ENCODE assay signal across 1 cellular context in the genomic region with DNA sequence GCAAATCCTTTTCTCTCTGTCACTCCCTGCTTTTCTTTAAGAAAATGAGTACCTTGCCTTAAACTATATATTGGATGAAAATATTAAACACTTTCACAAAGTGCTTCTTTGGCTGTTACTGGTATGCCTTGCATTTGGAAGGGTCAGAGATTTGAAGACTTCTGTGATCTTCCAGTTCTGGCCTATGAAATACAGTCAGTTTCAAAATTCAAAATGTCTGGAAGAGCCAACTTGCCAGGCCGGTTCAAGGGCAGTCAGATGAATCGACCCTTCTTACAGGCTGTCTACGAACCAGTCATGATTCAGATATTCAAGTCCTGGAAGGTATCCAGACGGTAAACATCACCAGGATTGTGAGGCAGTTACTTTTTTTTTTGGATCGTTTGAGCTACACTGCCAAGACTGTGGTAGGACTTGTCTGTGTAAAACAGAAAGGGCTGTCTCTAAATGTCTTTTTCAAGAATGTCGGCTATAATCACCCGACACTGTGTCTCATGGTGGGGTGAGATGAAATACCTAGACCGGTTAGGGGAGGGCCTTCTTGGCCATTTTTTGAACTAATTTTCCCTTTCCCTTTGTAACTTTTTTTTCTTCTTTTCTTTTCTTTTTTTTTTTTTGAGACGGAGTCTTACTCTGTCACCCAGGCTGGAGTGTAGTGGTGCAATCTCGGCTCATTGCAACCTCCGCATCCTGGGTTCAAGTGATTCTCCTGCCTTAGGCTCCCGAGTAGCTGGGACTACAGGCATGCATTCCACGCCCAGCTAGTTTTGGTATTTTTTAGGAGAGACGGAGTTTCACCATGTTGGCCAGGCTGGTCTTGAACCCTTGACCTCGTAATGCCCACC.
TF ChIP-seq lines count a peak whose summit lies in the region.

No MANE protein-coding gene starts in this region.

TF ChIP-seq in HepG2, 621 proteins besides CTCF, POLR2A, EP300 and RAD21 (continued from another document and continues in another):
- TF ChIP-seq ZNF737 (CRISPR knock-in tag; IDR thresholded peaks at IDR 0.05; ENCODE audit: borderline replicate concordance) (no peak), ZNF431 (CRISPR knock-in tag; IDR thresholded peaks at IDR 0.05; ENCODE audit: borderline replicate concordance, low read depth) (no peak), TEAD3 (CRISPR knock-in tag; optimal IDR thresholded peaks at IDR 0.05; ENCODE audit: borderline replicate concordance) (peak; percentile 76), ZFP90 (CRISPR knock-in tag; IDR thresholded peaks at IDR 0.05; ENCODE audit: borderline replicate concordance) (no peak), ZNF619 (CRISPR knock-in tag; IDR thresholded peaks at IDR 0.05) (no peak), SKI (IDR thresholded peaks at IDR 0.05; ENCODE audit: partially characterized antibody) (peak; percentile 83), ARNT (IDR thresholded peaks at IDR 0.05) (no peak), HDAC2 (CRISPR knock-in tag; IDR thresholded peaks at IDR 0.05) (0 out of 2 replicates have a peak, but pooled peaks have one; percentile 54), AHR (CRISPR knock-in tag; IDR thresholded peaks at IDR 0.05) (no peak), ISX (CRISPR knock-in tag; conservative IDR thresholded peaks at IDR 0.05) (no peak), CENPX (CRISPR knock-in tag; IDR thresholded peaks at IDR 0.05) (no peak), SETDB1 (CRISPR knock-in tag; IDR thresholded peaks at IDR 0.05; ENCODE audit: borderline replicate concordance) (no peak), ZNF776 (CRISPR knock-in tag; IDR thresholded peaks at IDR 0.05) (no peak), REL (CRISPR knock-in tag; conservative IDR thresholded peaks at IDR 0.05) (no peak), NR2F6 (IDR thresholded peaks at IDR 0.05) (peak; percentile 21; the same call in 1 of the 2 replicates), NR2F6 (CRISPR knock-in tag; IDR thresholded peaks at IDR 0.05) (peak; percentile 55), TOPORS (CRISPR knock-in tag; IDR thresholded peaks at IDR 0.05) (no peak), PITX1 (CRISPR knock-in tag; IDR thresholded peaks at IDR 0.05) (no peak), KLF6 (CRISPR knock-in tag; IDR thresholded peaks at IDR 0.05) (no peak), PPARG (CRISPR knock-in tag; conservative IDR thresholded peaks at IDR 0.05) (peak; percentile 28; the same call in 1 of the 2 replicates), FOXA3 (CRISPR knock-in tag; IDR thresholded peaks at IDR 0.05) (peak; percentile 83), ZNF841 (CRISPR knock-in tag; IDR thresholded peaks at IDR 0.05; ENCODE audit: borderline replicate concordance) (no peak), PHF5A (CRISPR knock-in tag; IDR thresholded peaks at IDR 0.05; ENCODE audit: low read depth, unreplicated experiment) (no peak), NRL (CRISPR knock-in tag; IDR thresholded peaks at IDR 0.05; ENCODE audit: borderline replicate concordance) (no peak), ZNF615 (CRISPR knock-in tag; IDR thresholded peaks at IDR 0.05; ENCODE audit: borderline replicate concordance) (no peak), KLF9 (CRISPR knock-in tag; IDR thresholded peaks at IDR 0.05; ENCODE audit: low read depth) (no peak), ZKSCAN1 (IDR thresholded peaks at IDR 0.05; ENCODE audit: low read length) (no peak), ZZZ3 (CRISPR knock-in tag; IDR thresholded peaks at IDR 0.05; ENCODE audit: borderline replicate concordance) (no peak), FOSL2 (CRISPR knock-in tag; IDR thresholded peaks at IDR 0.05) (peak; percentile 94), REPIN1 (CRISPR knock-in tag; IDR thresholded peaks at IDR 0.05; ENCODE audit: borderline replicate concordance, low read depth) (peak; percentile 23; the same call in 1 of the 2 replicates), FOXM1 (CRISPR knock-in tag; IDR thresholded peaks at IDR 0.05) (no peak), RFXAP (CRISPR knock-in tag; IDR thresholded peaks at IDR 0.05; ENCODE audit: borderline replicate concordance) (no peak), ZFP1 (CRISPR knock-in tag; IDR thresholded peaks at IDR 0.05) (0 out of 2 replicates have a peak, but pooled peaks have one; percentile 25), FOXP1 (IDR thresholded peaks at IDR 0.05) (no peak), FOXP1 (CRISPR knock-in tag; IDR thresholded peaks at IDR 0.05) (0 out of 2 replicates have a peak, but pooled peaks have one; percentile 13), LCORL (IDR thresholded peaks at IDR 0.05) (no peak), LCORL (CRISPR knock-in tag; IDR thresholded peaks at IDR 0.05) (peak; percentile 51; the same call in 1 of the 2 replicates), FOXA1 (IDR thresholded peaks at IDR 0.05) (no peak), FOXA1 (CRISPR knock-in tag; IDR thresholded peaks at IDR 0.05) (peak; percentile 85), ZBTB1 (CRISPR knock-in tag; IDR thresholded peaks at IDR 0.05; ENCODE audit: borderline replicate concordance) (no peak), ZNF850 (CRISPR knock-in tag; conservative IDR thresholded peaks at IDR 0.05) (no peak), KDM3A (CRISPR knock-in tag; IDR thresholded peaks at IDR 0.05; ENCODE audit: low read depth) (no peak), GTF2F1 (IDR thresholded peaks at IDR 0.05; ENCODE audit: low read length) (no peak), TEAD2 (CRISPR knock-in tag; IDR thresholded peaks at IDR 0.05) (no peak)
- TF ChIP-seq, protein P1, sequence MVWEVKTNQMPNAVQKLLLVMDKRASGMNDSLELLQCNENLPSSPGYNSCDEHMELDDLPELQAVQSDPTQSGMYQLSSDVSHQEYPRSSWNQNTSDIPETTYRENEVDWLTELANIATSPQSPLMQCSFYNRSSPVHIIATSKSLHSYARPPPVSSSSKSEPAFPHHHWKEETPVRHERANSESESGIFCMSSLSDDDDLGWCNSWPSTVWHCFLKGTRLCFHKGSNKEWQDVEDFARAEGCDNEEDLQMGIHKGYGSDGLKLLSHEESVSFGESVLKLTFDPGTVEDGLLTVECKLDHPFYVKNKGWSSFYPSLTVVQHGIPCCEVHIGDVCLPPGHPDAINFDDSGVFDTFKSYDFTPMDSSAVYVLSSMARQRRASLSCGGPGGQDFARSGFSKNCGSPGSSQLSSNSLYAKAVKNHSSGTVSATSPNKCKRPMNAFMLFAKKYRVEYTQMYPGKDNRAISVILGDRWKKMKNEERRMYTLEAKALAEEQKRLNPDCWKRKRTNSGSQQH (CRISPR knock-in tag; IDR thresholded peaks at IDR 0.05; ENCODE audit: low read depth) = 0 out of 2 replicates have a peak, but pooled peaks have one; percentile 22
- TF ChIP-seq, protein P2, sequence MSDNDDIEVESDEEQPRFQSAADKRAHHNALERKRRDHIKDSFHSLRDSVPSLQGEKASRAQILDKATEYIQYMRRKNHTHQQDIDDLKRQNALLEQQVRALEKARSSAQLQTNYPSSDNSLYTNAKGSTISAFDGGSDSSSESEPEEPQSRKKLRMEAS (IDR thresholded peaks at IDR 0.05) = peak; percentile 25; the same call in 1 of the 2 replicates
- TF ChIP-seq, protein P3, sequence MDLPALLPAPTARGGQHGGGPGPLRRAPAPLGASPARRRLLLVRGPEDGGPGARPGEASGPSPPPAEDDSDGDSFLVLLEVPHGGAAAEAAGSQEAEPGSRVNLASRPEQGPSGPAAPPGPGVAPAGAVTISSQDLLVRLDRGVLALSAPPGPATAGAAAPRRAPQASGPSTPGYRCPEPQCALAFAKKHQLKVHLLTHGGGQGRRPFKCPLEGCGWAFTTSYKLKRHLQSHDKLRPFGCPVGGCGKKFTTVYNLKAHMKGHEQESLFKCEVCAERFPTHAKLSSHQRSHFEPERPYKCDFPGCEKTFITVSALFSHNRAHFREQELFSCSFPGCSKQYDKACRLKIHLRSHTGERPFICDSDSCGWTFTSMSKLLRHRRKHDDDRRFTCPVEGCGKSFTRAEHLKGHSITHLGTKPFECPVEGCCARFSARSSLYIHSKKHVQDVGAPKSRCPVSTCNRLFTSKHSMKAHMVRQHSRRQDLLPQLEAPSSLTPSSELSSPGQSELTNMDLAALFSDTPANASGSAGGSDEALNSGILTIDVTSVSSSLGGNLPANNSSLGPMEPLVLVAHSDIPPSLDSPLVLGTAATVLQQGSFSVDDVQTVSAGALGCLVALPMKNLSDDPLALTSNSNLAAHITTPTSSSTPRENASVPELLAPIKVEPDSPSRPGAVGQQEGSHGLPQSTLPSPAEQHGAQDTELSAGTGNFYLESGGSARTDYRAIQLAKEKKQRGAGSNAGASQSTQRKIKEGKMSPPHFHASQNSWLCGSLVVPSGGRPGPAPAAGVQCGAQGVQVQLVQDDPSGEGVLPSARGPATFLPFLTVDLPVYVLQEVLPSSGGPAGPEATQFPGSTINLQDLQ (CRISPR knock-in tag; IDR thresholded peaks at IDR 0.05) = no peak
- TF ChIP-seq, protein P4, sequence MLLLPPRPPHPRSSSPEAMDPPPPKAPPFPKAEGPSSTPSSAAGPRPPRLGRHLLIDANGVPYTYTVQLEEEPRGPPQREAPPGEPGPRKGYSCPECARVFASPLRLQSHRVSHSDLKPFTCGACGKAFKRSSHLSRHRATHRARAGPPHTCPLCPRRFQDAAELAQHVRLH (CRISPR knock-in tag; IDR thresholded peaks at IDR 0.05; ENCODE audit: borderline replicate concordance, low read depth) = 0 out of 2 replicates have a peak, but pooled peaks have one; percentile 50
- TF ChIP-seq, protein P5, sequence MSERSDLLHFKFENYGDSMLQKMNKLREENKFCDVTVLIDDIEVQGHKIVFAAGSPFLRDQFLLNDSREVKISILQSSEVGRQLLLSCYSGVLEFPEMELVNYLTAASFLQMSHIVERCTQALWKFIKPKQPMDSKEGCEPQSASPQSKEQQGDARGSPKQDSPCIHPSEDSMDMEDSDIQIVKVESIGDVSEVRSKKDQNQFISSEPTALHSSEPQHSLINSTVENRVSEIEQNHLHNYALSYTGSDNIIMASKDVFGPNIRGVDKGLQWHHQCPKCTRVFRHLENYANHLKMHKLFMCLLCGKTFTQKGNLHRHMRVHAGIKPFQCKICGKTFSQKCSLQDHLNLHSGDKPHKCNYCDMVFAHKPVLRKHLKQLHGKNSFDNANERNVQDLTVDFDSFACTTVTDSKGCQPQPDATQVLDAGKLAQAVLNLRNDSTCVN (CRISPR knock-in tag; IDR thresholded peaks at IDR 0.05; ENCODE audit: borderline replicate concordance) = 0 out of 2 replicates have a peak, but pooled peaks have one; percentile 22
- TF ChIP-seq, protein P6, sequence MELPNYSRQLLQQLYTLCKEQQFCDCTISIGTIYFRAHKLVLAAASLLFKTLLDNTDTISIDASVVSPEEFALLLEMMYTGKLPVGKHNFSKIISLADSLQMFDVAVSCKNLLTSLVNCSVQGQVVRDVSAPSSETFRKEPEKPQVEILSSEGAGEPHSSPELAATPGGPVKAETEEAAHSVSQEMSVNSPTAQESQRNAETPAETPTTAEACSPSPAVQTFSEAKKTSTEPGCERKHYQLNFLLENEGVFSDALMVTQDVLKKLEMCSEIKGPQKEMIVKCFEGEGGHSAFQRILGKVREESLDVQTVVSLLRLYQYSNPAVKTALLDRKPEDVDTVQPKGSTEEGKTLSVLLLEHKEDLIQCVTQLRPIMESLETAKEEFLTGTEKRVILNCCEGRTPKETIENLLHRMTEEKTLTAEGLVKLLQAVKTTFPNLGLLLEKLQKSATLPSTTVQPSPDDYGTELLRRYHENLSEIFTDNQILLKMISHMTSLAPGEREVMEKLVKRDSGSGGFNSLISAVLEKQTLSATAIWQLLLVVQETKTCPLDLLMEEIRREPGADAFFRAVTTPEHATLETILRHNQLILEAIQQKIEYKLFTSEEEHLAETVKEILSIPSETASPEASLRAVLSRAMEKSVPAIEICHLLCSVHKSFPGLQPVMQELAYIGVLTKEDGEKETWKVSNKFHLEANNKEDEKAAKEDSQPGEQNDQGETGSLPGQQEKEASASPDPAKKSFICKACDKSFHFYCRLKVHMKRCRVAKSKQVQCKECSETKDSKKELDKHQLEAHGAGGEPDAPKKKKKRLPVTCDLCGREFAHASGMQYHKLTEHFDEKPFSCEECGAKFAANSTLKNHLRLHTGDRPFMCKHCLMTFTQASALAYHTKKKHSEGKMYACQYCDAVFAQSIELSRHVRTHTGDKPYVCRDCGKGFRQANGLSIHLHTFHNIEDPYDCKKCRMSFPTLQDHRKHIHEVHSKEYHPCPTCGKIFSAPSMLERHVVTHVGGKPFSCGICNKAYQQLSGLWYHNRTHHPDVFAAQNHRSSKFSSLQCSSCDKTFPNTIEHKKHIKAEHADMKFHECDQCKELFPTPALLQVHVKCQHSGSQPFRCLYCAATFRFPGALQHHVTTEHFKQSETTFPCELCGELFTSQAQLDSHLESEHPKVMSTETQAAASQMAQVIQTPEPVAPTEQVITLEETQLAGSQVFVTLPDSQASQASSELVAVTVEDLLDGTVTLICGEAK (IDR thresholded peaks at IDR 0.05) = no peak
- TF ChIP-seq, protein P6 (CRISPR knock-in tag; IDR thresholded peaks at IDR 0.05) = no peak
- TF ChIP-seq, protein P7, sequence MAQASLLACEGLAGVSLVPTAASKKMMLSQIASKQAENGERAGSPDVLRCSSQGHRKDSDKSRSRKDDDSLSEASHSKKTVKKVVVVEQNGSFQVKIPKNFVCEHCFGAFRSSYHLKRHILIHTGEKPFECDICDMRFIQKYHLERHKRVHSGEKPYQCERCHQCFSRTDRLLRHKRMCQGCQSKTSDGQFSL (CRISPR knock-in tag; IDR thresholded peaks at IDR 0.05) = no peak
